In the genomic region with DNA sequence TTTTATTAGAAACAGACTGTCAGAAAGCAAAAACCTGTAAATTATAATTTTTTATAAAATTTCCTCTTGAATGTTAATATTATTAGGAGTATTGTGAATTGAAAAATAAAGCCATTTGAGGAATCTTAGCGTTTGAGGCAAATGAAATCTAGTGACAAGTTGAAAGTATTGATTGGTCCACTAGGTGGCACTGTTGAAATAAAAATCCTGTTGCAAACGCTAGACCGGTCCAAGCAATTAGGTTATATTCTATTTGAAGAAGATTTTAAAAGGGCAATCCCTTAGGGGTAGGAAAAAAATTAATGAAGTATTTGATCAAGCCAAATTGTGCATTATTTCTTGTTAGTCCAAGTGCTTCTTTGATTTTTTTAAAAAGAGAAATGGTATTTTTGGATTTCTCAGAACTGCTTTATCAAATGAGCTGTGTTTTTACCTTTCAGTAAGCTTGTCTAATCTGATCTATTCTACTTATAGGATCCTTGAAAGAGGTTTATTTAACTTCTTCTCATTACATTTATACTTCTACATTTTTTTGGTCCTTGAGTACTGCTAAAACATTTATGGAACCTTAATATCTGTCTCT, we compare ENCODE assay signal across 8 cellular contexts. TPM values are rescaled to one million over a fixed set of nuclear protein-coding genes. Genes with fewer than 3 reads are reported as not detected.
DNase-seq lines count a peak whose midpoint lies in the region; ATAC-seq and TF ChIP-seq lines count a peak whose summit lies in the region.

No MANE protein-coding gene starts in this region.

- no peaks in the 10 kb centered on the region for H3K36me3 Mint-ChIP-seq in glutamatergic neuron (ENCODE audit: unreplicated experiment)

- no peaks in the 10 kb centered on the region for H3K4me1 Mint-ChIP-seq in glutamatergic neuron (ENCODE audit: low read depth, unreplicated experiment)

- no peak overlapping the region for H3K4me3 Mint-ChIP-seq in glutamatergic neuron (ENCODE audit: unreplicated experiment)

- no peaks in the 10 kb centered on the region for H3K27me3 Mint-ChIP-seq in glutamatergic neuron (ENCODE audit: unreplicated experiment)

- DNase-seq in ELR (ENCODE audit: low read depth) (peak; percentile 62), NCI-H2107 (lab: John Stamatoyannopoulos, UW) (peak; percentile 48), glutamatergic neuron (no peak), retina (peak; percentile 60)

- no peak overlapping the region for H3K27ac Mint-ChIP-seq in glutamatergic neuron (ENCODE audit: unreplicated experiment)

- ATAC-seq in HG02610 (IDR thresholded peaks at IDR 0.05; ENCODE audit: unreplicated experiment) (peak; percentile 63), GM21786 (IDR thresholded peaks at IDR 0.05; ENCODE audit: unreplicated experiment) (no peak)

- no peaks in the 10 kb centered on the region for H3K9me3 Mint-ChIP-seq in glutamatergic neuron (ENCODE audit: unreplicated experiment)

- H3K27ac ChIP-seq in 22Rv1: no peak overlapping the region
- H3K27ac ChIP-seq in VCaP: no peak overlapping the region

- TF ChIP-seq CTCF in 22Rv1 (IDR thresholded peaks at IDR 0.05): peak; percentile 79
- peak; percentile 71 for TF ChIP-seq CTCF in VCaP (conservative IDR thresholded peaks at IDR 0.05)
- peak; percentile 90 for TF ChIP-seq CTCF in glutamatergic neuron (IDR thresholded peaks at IDR 0.05; ENCODE audit: partially characterized antibody, unreplicated experiment)

RNA-seq across cellular contexts. Expression of gene ATG4C, which starts 57.7 kb away (rescaled TPM):
- 8.7 TPM for total RNA-seq in glutamatergic neuron (ENCODE audit: unreplicated experiment)
